8 cellular contexts compared by ENCODE assay signal in genomic region chr4:128809477-128810330, GRCh38. TPM values are rescaled to one million over a fixed set of nuclear protein-coding genes. Genes with fewer than 3 reads are reported as not detected.
A peak's percentile ranks its signal among the peaks of the same experiment; 100 is the strongest.
DNase-seq lines count a peak whose midpoint lies in the region; ATAC-seq and TF ChIP-seq lines count a peak whose summit lies in the region.

JADE1 (plus strand) TSS chr4:128809700; CDS start chr4:128831759, 22,059 bp downstream.

- under 1% methylated on average over 91 of the region's 91 CpGs for WGBS in liver

- no peaks in the 10 kb centered on the region for H3K27me3 ChIP-seq in CD4-positive, CD25-positive, alpha-beta regulatory T cell (ENCODE audit: control insufficient read depth, insufficient read depth, low read length)
- no peaks in the 10 kb centered on the region for H3K27me3 ChIP-seq in liver (ENCODE audit: control insufficient read depth in 4 of 4, insufficient read depth in 4 of 4, low read length in 3 of 4)

- peak within 1 kb of the TSS; percentile 85 to 92 for H3K9ac ChIP-seq in liver (ENCODE audit: low read depth in 1 of 2, low read length in 2 of 2)

- peaks cover 25% of the 10 kb centered on the region for H3K4me1 ChIP-seq in CD4-positive, CD25-positive, alpha-beta regulatory T cell (ENCODE audit: control insufficient read depth, insufficient read depth, low read length, poor library complexity, severe bottlenecking)
- peaks cover 2 to 21% (median 7%) of the 10 kb centered on the region in 4 donors for H3K4me1 ChIP-seq in liver (ENCODE audit: control insufficient read depth in 4 of 4, insufficient read depth in 4 of 4, low read length in 3 of 4)

- H3K27ac ChIP-seq in CD4-positive, CD25-positive, alpha-beta regulatory T cell (ENCODE audit: insufficient read depth, low read length, poor library complexity, severe bottlenecking), result peak within 1 kb of the TSS; percentile 84
- peak within 1 kb of the TSS; percentile 90 to 98 for H3K27ac ChIP-seq in liver (ENCODE audit: low read depth in 1 of 2, low read length in 2 of 2)

- peak within 1 kb of the TSS; percentile 92 for H3K4me3 ChIP-seq in CD4-positive, CD25-positive, alpha-beta regulatory T cell (ENCODE audit: low read depth, low read length)
- H3K4me3 ChIP-seq in liver (ENCODE audit: low read depth in 1 of 3, low read length in 3 of 3), result peak within 1 kb of the TSS; percentile 88 to 98 (median 92)

- peak within 1 kb of the TSS; percentile 92 to 98 (median 95) for H3K27ac Mint-ChIP-seq in CD4-positive, CD25-positive, alpha-beta regulatory T cell

- H3K4me3 Mint-ChIP-seq in CD4-positive, CD25-positive, alpha-beta regulatory T cell, result peak within 1 kb of the TSS; percentile 94 to 99 (median 98)

- no peaks in the 10 kb centered on the region for H3K9me3 ChIP-seq in CD4-positive, CD25-positive, alpha-beta regulatory T cell (ENCODE audit: control insufficient read depth in 2 of 2, low read length in 2 of 2)
- H3K9me3 ChIP-seq in liver (ENCODE audit: control insufficient read depth in 4 of 4, low read length in 3 of 4), result no peaks in the 10 kb centered on the region

- DNase-seq in CD4-positive, CD25-positive, alpha-beta regulatory T cell, result peak; percentile 83 to 95 (median 89)
- peak; percentile 84 for DNase-seq in NCI-H748 treated with DMSO at 0.1 percent for 48 hours (lab: John Stamatoyannopoulos, UW)
- DNase-seq in activated CD4-positive, alpha-beta T cell treated with anti-CD3 and anti-CD28 coated beads, Interleukin-2, amount 50 U/mL, for 4 hours, result peak; percentile 91 to 92
- peak; percentile 96 for DNase-seq in dermis blood vessel endothelial cell
- peak; percentile 94 for DNase-seq in stimulated activated CD4-positive, alpha-beta T cell treated with anti-CD3 and anti-CD28 coated beads, Interleukin-4, amount 100 ng/mL, for 24 hours

- H3K36me3 ChIP-seq in CD4-positive, CD25-positive, alpha-beta regulatory T cell (ENCODE audit: control insufficient read depth, insufficient read depth, low read length), result no peaks in the 10 kb centered on the region
- no peaks in the 10 kb centered on the region for H3K36me3 ChIP-seq in liver (ENCODE audit: control insufficient read depth in 4 of 4, insufficient read depth in 3 of 4, low read depth in 1 of 4, low read length in 3 of 4)

- no peaks in the 10 kb centered on the region for H3K36me3 Mint-ChIP-seq in CD4-positive, CD25-positive, alpha-beta regulatory T cell

- peaks cover 0 to 1% (median 0%) of the 10 kb centered on the region in 7 donors for H3K9me3 Mint-ChIP-seq in CD4-positive, CD25-positive, alpha-beta regulatory T cell

- peaks cover 13 to 25% (median 18%) of the 10 kb centered on the region in 4 donors for H3K4me1 Mint-ChIP-seq in CD4-positive, CD25-positive, alpha-beta regulatory T cell

- peak; percentile 75 to 81 for TF ChIP-seq RAD21 in liver (IDR thresholded peaks at IDR 0.05)

- ATAC-seq in CD4-positive, CD25-positive, alpha-beta regulatory T cell (ENCODE audit: low read depth in 2 of 2), result peak; percentile 72 to 76
- peak; percentile 45 for ATAC-seq in GM19395 (IDR thresholded peaks at IDR 0.05; ENCODE audit: unreplicated experiment)
- peak; percentile 46 for ATAC-seq in HG03565 (IDR thresholded peaks at IDR 0.05; ENCODE audit: unreplicated experiment)

- no peaks in the 10 kb centered on the region for H3K27me3 Mint-ChIP-seq in CD4-positive, CD25-positive, alpha-beta regulatory T cell

- peak; percentile 61 for TF ChIP-seq CTCF in liver (IDR thresholded peaks at IDR 0.05; ENCODE audit: low read depth, low read length, missing input control)

TF ChIP-seq in liver, 16 proteins besides CTCF, POLR2A, EP300 and RAD21:
- peak; percentile 45 for TF ChIP-seq SP1 (IDR thresholded peaks at IDR 0.05)
- TF ChIP-seq TAF1 (conservative IDR thresholded peaks at IDR 0.05), result peak; percentile 78
- TF ChIP-seq REST (IDR thresholded peaks at IDR 0.05), result no peak
- no peak for TF ChIP-seq GABPA (IDR thresholded peaks at IDR 0.05 in 1 of 2, conservative IDR thresholded peaks at IDR 0.05 in 1 of 2)
- TF ChIP-seq RXRA (IDR thresholded peaks at IDR 0.05), result no peak
- TF ChIP-seq HNF4G (IDR thresholded peaks at IDR 0.05), result no peak
- no peak for TF ChIP-seq FOXA2 (IDR thresholded peaks at IDR 0.05)
- TF ChIP-seq FOXA1 (IDR thresholded peaks at IDR 0.05), result no peak
- TF ChIP-seq HNF4A (conservative IDR thresholded peaks at IDR 0.05), result peak; percentile 15 to 30
- no peak for TF ChIP-seq ATF3 (IDR thresholded peaks at IDR 0.05)
- peak in 1 of 2 donors; percentile 9 for TF ChIP-seq JUND (IDR thresholded peaks at IDR 0.05)
- TF ChIP-seq, protein P1, sequence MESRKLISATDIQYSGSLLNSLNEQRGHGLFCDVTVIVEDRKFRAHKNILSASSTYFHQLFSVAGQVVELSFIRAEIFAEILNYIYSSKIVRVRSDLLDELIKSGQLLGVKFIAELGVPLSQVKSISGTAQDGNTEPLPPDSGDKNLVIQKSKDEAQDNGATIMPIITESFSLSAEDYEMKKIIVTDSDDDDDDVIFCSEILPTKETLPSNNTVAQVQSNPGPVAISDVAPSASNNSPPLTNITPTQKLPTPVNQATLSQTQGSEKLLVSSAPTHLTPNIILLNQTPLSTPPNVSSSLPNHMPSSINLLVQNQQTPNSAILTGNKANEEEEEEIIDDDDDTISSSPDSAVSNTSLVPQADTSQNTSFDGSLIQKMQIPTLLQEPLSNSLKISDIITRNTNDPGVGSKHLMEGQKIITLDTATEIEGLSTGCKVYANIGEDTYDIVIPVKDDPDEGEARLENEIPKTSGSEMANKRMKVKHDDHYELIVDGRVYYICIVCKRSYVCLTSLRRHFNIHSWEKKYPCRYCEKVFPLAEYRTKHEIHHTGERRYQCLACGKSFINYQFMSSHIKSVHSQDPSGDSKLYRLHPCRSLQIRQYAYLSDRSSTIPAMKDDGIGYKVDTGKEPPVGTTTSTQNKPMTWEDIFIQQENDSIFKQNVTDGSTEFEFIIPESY (IDR thresholded peaks at IDR 0.05), result no peak
- no peak for TF ChIP-seq NR2F2 (IDR thresholded peaks at IDR 0.05)
- no peak for TF ChIP-seq MAX (IDR thresholded peaks at IDR 0.05)
- peak; percentile 92 for TF ChIP-seq YY1 (IDR thresholded peaks at IDR 0.05)
- TF ChIP-seq EGR1 (IDR thresholded peaks at IDR 0.05; ENCODE audit: low read depth in 2 of 2), result no peak

RNA-seq across cellular contexts. Expression of gene JADE1, which starts in this region (rescaled TPM):
- 50.8 TPM for total RNA-seq in CD4-positive, CD25-positive, alpha-beta regulatory T cell
- 10 to 100 TPM; 26.1 to 40.3 (median 33.6) TPM for polyA plus RNA-seq in CD4-positive, CD25-positive, alpha-beta regulatory T cell
- total RNA-seq in dermis blood vessel endothelial cell, result 13.8 and 19.5 TPM in 2 replicates
- 10 to 100 TPM; 15.9 to 17.6 TPM for total RNA-seq in liver
- polyA plus RNA-seq in liver, result 1 to 10 TPM; 5.0 TPM

Comparison
In these comparisons a context has a peak if more than half of its experiments do, and no peak if none do; other contexts are left out.
1. Peak in every context shown above with its lines: DNase-seq, ATAC-seq, H3K4me3 ChIP-seq and H3K27ac ChIP-seq.
2. RNA of gene JADE1 (polyA plus RNA-seq): 26.1 to 40.3 TPM in CD4-positive, CD25-positive, alpha-beta regulatory T cell; 5.0 TPM in liver; every median in the first group is over 4 times any median in the second.